In the genomic region with DNA sequence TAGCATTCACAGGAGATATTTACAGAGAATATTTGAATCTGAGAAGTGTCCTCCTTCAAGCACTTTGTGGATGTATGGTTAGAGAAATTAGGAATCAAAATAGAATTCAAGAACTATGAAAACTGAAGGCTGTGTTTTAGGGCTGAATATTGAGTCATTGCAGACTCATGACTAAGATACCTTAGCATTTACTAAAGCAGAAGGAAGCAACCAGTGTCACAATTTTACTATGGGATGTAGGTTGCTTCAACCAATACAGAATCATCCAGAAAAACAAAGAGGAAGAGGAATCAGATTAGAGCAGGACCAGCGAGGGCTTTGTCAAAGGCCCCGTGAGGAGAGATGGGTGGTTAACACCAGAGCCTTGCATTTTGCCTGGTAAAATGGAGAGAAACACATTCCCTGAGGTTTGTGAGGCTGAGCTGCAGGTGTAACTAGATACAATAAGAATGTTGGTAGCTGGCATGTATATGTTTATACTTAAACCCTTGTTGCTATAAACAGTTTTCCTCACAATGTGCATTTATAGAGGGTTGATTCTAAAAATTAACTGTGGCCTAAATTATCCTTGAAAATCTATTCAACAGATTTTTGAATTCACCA, we compare ENCODE assay signal across 24 cellular contexts.
DNase-seq lines count a peak whose midpoint lies in the region; ATAC-seq and TF ChIP-seq lines count a peak whose summit lies in the region.
"Had no signal": no experiment of that assay in that cellular context is flagged by ENCODE, and none has a peak within 500 bp of the region (broad histone marks: within the 10 kb centered on the region; RNA-seq: fewer than 3 reads in every experiment).

No MANE protein-coding gene starts in this region.

- TF ChIP-seq EP300 in SK-N-SH (IDR thresholded peaks at IDR 0.05; ENCODE audit: borderline replicate concordance in 1 of 2, low read depth in 1 of 2, low read length in 1 of 2), result no peak

- peak overlapping the region; percentile 3 for H3K4me3 Mint-ChIP-seq in MCF 10A (ENCODE audit: unreplicated experiment)
- H3K4me3 Mint-ChIP-seq: activated CD4-positive, alpha-beta memory T cell treated with anti-CD3 and anti-CD28 coated beads for 36 hours had no signal

- 75% methylated on average over 2 of the region's 2 CpGs for WGBS in SK-N-SH (ENCODE audit: low lambda C conversion rate)

- H4K20me1 ChIP-seq in SK-N-SH (ENCODE audit: insufficient read depth), result no peaks in the 10 kb centered on the region

- H3K9me2 ChIP-seq in SK-N-SH, result no peaks in the 10 kb centered on the region

- no peaks in the 10 kb centered on the region for H3K9me3 Mint-ChIP-seq in MCF 10A (ENCODE audit: unreplicated experiment)
- H3K9me3 Mint-ChIP-seq: activated CD4-positive, alpha-beta memory T cell treated with anti-CD3 and anti-CD28 coated beads for 36 hours had no signal

- no peak for TF ChIP-seq RAD21 in SK-N-SH (IDR thresholded peaks at IDR 0.05; ENCODE audit: low read length)

- peak; percentile 38 for DNase-seq in MCF 10A (ENCODE audit: unreplicated experiment)
- no peak for DNase-seq in breast epithelium (ENCODE audit: low spot score in 2 of 2)
- no peak for DNase-seq in SK-N-SH
- DNase-seq in fibroblast of peridontal ligament (ENCODE audit: extremely low read depth), result peak; percentile 36
- no peak for DNase-seq in NCI-H748 treated with DMSO at 0.1 percent for 48 hours (lab: John Stamatoyannopoulos, UW)
- DNase-seq in erythroblast (lab: John Stamatoyannopoulos, UW), result no peak
- DNase-seq in RPMI8226, result no peak
- DNase-seq: activated CD4-positive, alpha-beta memory T cell treated with anti-CD3 and anti-CD28 coated beads for 36 hours; activated effector memory CD4-positive, alpha-beta T cell treated with anti-CD3 and anti-CD28 coated beads, Interleukin-2, amount 50 U/mL, for 16 hours; brain microvascular endothelial cell; GF-D8; GOT3; heart left ventricle; left colon; mesenchymal stem cell; NCI-H1417 treated with DMSO at 0.1 percent for 48 hours; NCI-H2081 treated with DMSO at 0.1 percent for 48 hours; NCI-H82; stimulated activated CD8-positive, alpha-beta memory T cell treated with anti-CD3 and anti-CD28 coated beads, Interleukin-4, amount 100 ng/mL, for 48 hours; SW 1271; T1000; trophoblast cell had no signal

- POLR2A ChIA-PET in MCF 10A (lab: Yijun Ruan, JAX), result interaction anchor here (2.0 to 2.1 kb wide), 2 partner anchors 8 to 11 kb away, joined by 7 to 14 read pairs; no protein-coding TSS in a partner anchor
- POLR2A ChIA-PET in SK-N-SH (lab: Yijun Ruan, JAX), result no interaction called here

- CTCF ChIA-PET in MCF 10A (lab: Yijun Ruan, JAX) (interaction anchor here (0.5 to 2.2 kb wide), 2 partner anchors 526 to 1290 kb away, joined by 4 to 6 read pairs; no protein-coding TSS in a partner anchor), SK-N-SH (lab: Yijun Ruan, JAX) (no interaction called here)

- no peak overlapping the region for H2AFZ ChIP-seq in SK-N-SH (ENCODE audit: low read depth)

- H3K4me3 ChIP-seq in breast epithelium (no peak overlapping the region), SK-N-SH (ENCODE audit: low read depth in 2 of 2, low read length in 1 of 2) (no peak overlapping the region)
- H3K4me3 ChIP-seq: heart left ventricle had no signal

- ATAC-seq in GM18873 (IDR thresholded peaks at IDR 0.05; ENCODE audit: low FRiP score, unreplicated experiment), result no peak
- ATAC-seq: heart left ventricle, left colon had no signal

- H3K9ac ChIP-seq in SK-N-SH, result no peak overlapping the region

- no peak overlapping the region for H3K27ac ChIP-seq in breast epithelium
- peak overlapping the region in 1 of 2 experiments; percentile 85; a peak in 2 of 4 replicates for H3K27ac ChIP-seq in SK-N-SH (ENCODE audit: low read depth in 2 of 2, low read length in 1 of 2)
- H3K27ac ChIP-seq: brain microvascular endothelial cell, heart left ventricle, neutrophil had no signal

- no peaks in the 10 kb centered on the region for H3K79me2 ChIP-seq in SK-N-SH (ENCODE audit: insufficient read depth)

- TF ChIP-seq CTCF in MCF 10A (IDR thresholded peaks at IDR 0.05; ENCODE audit: unreplicated experiment) (no peak), breast epithelium (IDR thresholded peaks at IDR 0.05) (no peak), SK-N-SH (IDR thresholded peaks at IDR 0.05) (no peak)

- no TSS peak for BruUV-seq in MCF 10A (replicated peaks; lab: Mats Ljungman, UMichigan)

- H3K27me3 ChIP-seq in breast epithelium (no peaks in the 10 kb centered on the region), SK-N-SH (ENCODE audit: insufficient read depth) (no peaks in the 10 kb centered on the region)
- H3K27me3 ChIP-seq: brain microvascular endothelial cell, heart left ventricle, neutrophil had no signal

- H3K9me3 ChIP-seq in breast epithelium (no peaks in the 10 kb centered on the region), SK-N-SH (no peaks in the 10 kb centered on the region)
- H3K9me3 ChIP-seq: heart left ventricle, neutrophil had no signal

- peak overlapping the region; percentile 47 for H3K4me2 ChIP-seq in SK-N-SH

- no peak overlapping the region for H3K27ac Mint-ChIP-seq in MCF 10A (ENCODE audit: low read depth, unreplicated experiment)
- H3K27ac Mint-ChIP-seq: activated CD4-positive, alpha-beta memory T cell treated with anti-CD3 and anti-CD28 coated beads for 36 hours had no signal

- H3F3A ChIP-seq in SK-N-SH (replicated peaks; ENCODE audit: insufficient read depth), result peaks cover 17% of the 10 kb centered on the region

- intact Hi-C loops in MCF 10A (cut with micrococcal nuclease), result no loop called here
- intact Hi-C loops in breast epithelium (cut with DNase I; ENCODE audit: low total_unique reads), result no loop called here

- H3K27me3 Mint-ChIP-seq in MCF 10A (ENCODE audit: insufficient read depth, unreplicated experiment), result no peaks in the 10 kb centered on the region
- H3K27me3 Mint-ChIP-seq: activated CD4-positive, alpha-beta memory T cell treated with anti-CD3 and anti-CD28 coated beads for 36 hours had no signal

- H3K4me1 ChIP-seq in breast epithelium, result no peaks in the 10 kb centered on the region
- peaks cover 0 to 10% of the 10 kb centered on the region in 2 experiments; a peak in 1 of 4 replicates for H3K4me1 ChIP-seq in SK-N-SH (ENCODE audit: control insufficient read depth in 1 of 2, insufficient read depth in 2 of 2, low read depth in 1 of 2, low read length in 1 of 2)

- no peak for TF ChIP-seq POLR2A in breast epithelium (IDR thresholded peaks at IDR 0.05)
- no peak for TF ChIP-seq POLR2A in erythroblast (IDR thresholded peaks at IDR 0.05; ENCODE audit: low read length)

- H3K36me3 Mint-ChIP-seq in MCF 10A (ENCODE audit: insufficient read depth, unreplicated experiment), result no peaks in the 10 kb centered on the region
- H3K36me3 Mint-ChIP-seq: activated CD4-positive, alpha-beta memory T cell treated with anti-CD3 and anti-CD28 coated beads for 36 hours had no signal

- no peaks in the 10 kb centered on the region for H3K36me3 ChIP-seq in breast epithelium
- no peaks in the 10 kb centered on the region for H3K36me3 ChIP-seq in SK-N-SH (replicated peaks in 1 of 2; ENCODE audit: control insufficient read depth in 1 of 2, insufficient read depth in 2 of 2, low read length in 1 of 2)
- H3K36me3 ChIP-seq: brain microvascular endothelial cell, heart left ventricle, neutrophil had no signal

- H3K4me1 Mint-ChIP-seq in MCF 10A (ENCODE audit: insufficient read depth, unreplicated experiment), result peaks cover 23% of the 10 kb centered on the region

TF ChIP-seq in SK-N-SH, 30 proteins besides CTCF, POLR2A, EP300 and RAD21:
- TF ChIP-seq TAF1 (IDR thresholded peaks at IDR 0.05; ENCODE audit: borderline replicate concordance, low read depth, low read length) (no peak), RXRA (IDR thresholded peaks at IDR 0.05; ENCODE audit: borderline replicate concordance, low read depth) (no peak), FOSL2 (IDR thresholded peaks at IDR 0.05; ENCODE audit: borderline replicate concordance, low read depth) (peak; percentile 36; the same call in 1 of the 2 replicates), EZH2phosphoT487 (IDR thresholded peaks at IDR 0.05; ENCODE audit: borderline replicate concordance, low read depth) (no peak), JUND (IDR thresholded peaks at IDR 0.05) (no peak), RFX5 (IDR thresholded peaks at IDR 0.05; ENCODE audit: low read length) (no peak), GATA2 (CRISPR knock-in tag; IDR thresholded peaks at IDR 0.05) (no peak)
- TF ChIP-seq, protein P1, sequence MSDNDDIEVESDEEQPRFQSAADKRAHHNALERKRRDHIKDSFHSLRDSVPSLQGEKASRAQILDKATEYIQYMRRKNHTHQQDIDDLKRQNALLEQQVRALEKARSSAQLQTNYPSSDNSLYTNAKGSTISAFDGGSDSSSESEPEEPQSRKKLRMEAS (IDR thresholded peaks at IDR 0.05; ENCODE audit: low read depth), result no peak

Comparison
In these comparisons a context has a peak if more than half of its experiments do, and no peak if none do; other contexts are left out.
1. DNase-seq: peak in MCF 10A (single experiment) and fibroblast of peridontal ligament (single experiment); none in breast epithelium (0 of 2), SK-N-SH (single experiment), NCI-H748 treated with DMSO at 0.1 percent for 48 hours (single experiment), erythroblast (0 of 2) and RPMI8226 (single experiment).